Comparison of ENCODE assay signal across 11 cellular contexts in genomic region chr10:48768451-48768766, GRCh38.
"Had no signal": no experiment of that assay in that cellular context is flagged by ENCODE, and none has a peak within 500 bp of the region (broad histone marks: within the 10 kb centered on the region; RNA-seq: fewer than 3 reads in every experiment).

No MANE protein-coding gene starts in this region.

- H3K4me3 ChIP-seq: HAP-1 had no signal

- H3K36me3 ChIP-seq: HAP-1 had no signal

- H3K27ac Mint-ChIP-seq: HFFc6 had no signal

- H3K4me3 Mint-ChIP-seq: HFFc6, IgD-negative memory B cell had no signal

- H3K9me3 ChIP-seq: HAP-1 had no signal

- H3K9ac ChIP-seq: KMS-11 had no signal

- H3K27me3 Mint-ChIP-seq: IgD-negative memory B cell had no signal

- H3K27ac ChIP-seq: HL-60, KMS-11 had no signal

- H3K4me1 ChIP-seq: HAP-1 had no signal

- ATAC-seq: HCT116, HepG2 had no signal

- H3K4me2 ChIP-seq: KMS-11 had no signal

- H3K9me3 Mint-ChIP-seq: HFFc6 had no signal

- DNase-seq: GOT3, H7, HFFc6, Karpas-422, KBM-7 had no signal
